16 cellular contexts compared by ENCODE assay signal in genomic region chr2:16405551-16405950, GRCh38.
DNase-seq lines count a peak whose midpoint lies in the region; TF ChIP-seq lines count a peak whose summit lies in the region.
"Had no signal": no experiment of that assay in that cellular context is flagged by ENCODE, and none has a peak within 500 bp of the region (broad histone marks: within the 10 kb centered on the region; RNA-seq: fewer than 3 reads in every experiment).

No MANE protein-coding gene starts in this region.

- H3K4me3 Mint-ChIP-seq in brain (no peak overlapping the region), nephron progenitor cell (no peak overlapping the region)
- H3K4me3 Mint-ChIP-seq: B cell; CD4-positive, CD25-positive, alpha-beta regulatory T cell; HFFc6; IgD-negative memory B cell had no signal

- H3K9me3 Mint-ChIP-seq in brain (peaks cover 0 to 8% (median 3%) of the 10 kb centered on the region in 5 experiments), nephron progenitor cell (no peaks in the 10 kb centered on the region)

- no peaks in the 10 kb centered on the region for H3K36me3 Mint-ChIP-seq in brain
- no peaks in the 10 kb centered on the region for H3K36me3 Mint-ChIP-seq in nephron progenitor cell (ENCODE audit: low read depth)
- H3K36me3 Mint-ChIP-seq: CD4-positive, CD25-positive, alpha-beta regulatory T cell; IgD-negative memory B cell had no signal

- TF ChIP-seq CTCF in Loucy (conservative IDR thresholded peaks at IDR 0.05; ENCODE audit: low read length) (no peak), brain (conservative IDR thresholded peaks at IDR 0.05) (no peak), nephron progenitor cell (IDR thresholded peaks at IDR 0.05) (no peak)

- H3K27ac Mint-ChIP-seq in brain (peak overlapping the region in 3 of 5 experiments; percentile 32 to 55 (median 40)), nephron progenitor cell (peak overlapping the region; percentile 53)
- H3K27ac Mint-ChIP-seq: B cell; CD4-positive, CD25-positive, alpha-beta regulatory T cell; HFFc6; IgD-negative memory B cell had no signal

- no peaks in the 10 kb centered on the region for H3F3A ChIP-seq in Loucy (ENCODE audit: low read depth)

- peaks cover 29% of the 10 kb centered on the region for H3K4me1 ChIP-seq in Loucy (ENCODE audit: insufficient read depth, low read length, poor library complexity, severe bottlenecking)

- H3K27me3 ChIP-seq in Loucy (ENCODE audit: insufficient read depth, low read length, poor library complexity, severe bottlenecking), result no peaks in the 10 kb centered on the region

- H3K4me1 Mint-ChIP-seq in brain (peaks cover 33% of the 10 kb centered on the region), nephron progenitor cell (peaks cover 82% of the 10 kb centered on the region)
- H3K4me1 Mint-ChIP-seq: B cell; CD4-positive, CD25-positive, alpha-beta regulatory T cell; IgD-negative memory B cell had no signal

- H3K9me3 ChIP-seq in Loucy (ENCODE audit: insufficient read depth, low read depth, low read length), result no peaks in the 10 kb centered on the region
- H3K9me3 ChIP-seq: Caco-2 had no signal

- peak overlapping the region; percentile 39 for H3K4me2 ChIP-seq in Loucy (ENCODE audit: low read depth, low read length, poor library complexity, severe bottlenecking)

- H3K9me2 ChIP-seq in Loucy (replicated peaks; ENCODE audit: low read depth, low read length), result no peaks in the 10 kb centered on the region

- no peaks in the 10 kb centered on the region for H3K79me2 ChIP-seq in Loucy (ENCODE audit: insufficient read depth, low read length)

- H4K20me1 ChIP-seq in Loucy (ENCODE audit: insufficient read depth, low read length, poor library complexity, severe bottlenecking), result no peaks in the 10 kb centered on the region

- no peak overlapping the region for H2AFZ ChIP-seq in Loucy (ENCODE audit: low read length)

- peak overlapping the region; percentile 44 for H3K9ac ChIP-seq in Loucy (ENCODE audit: low read depth, low read length, poor library complexity, severe bottlenecking)

- DNase-seq in nephron progenitor cell (no peak), NOMO-1 (lab: John Stamatoyannopoulos, UW; ENCODE audit: unreplicated experiment in 2 of 2) (no peak), DMS153 (lab: John Stamatoyannopoulos, UW) (no peak)
- no peak for DNase-seq in stimulated activated CD4-positive, alpha-beta T cell treated with anti-CD3 and anti-CD28 coated beads, Interleukin-4, amount 100 ng/mL, for 4 hours
- DNase-seq: C1 segment of cervical spinal cord; Caco-2; CD4-positive, CD25-positive, alpha-beta regulatory T cell; DMS79 treated with DMSO at 0.1 percent for 48 hours; GF-D8; GOT3; H7; HFFc6 had no signal

- H3K27me3 Mint-ChIP-seq in brain, result peaks cover 4% of the 10 kb centered on the region
- H3K27me3 Mint-ChIP-seq in nephron progenitor cell (ENCODE audit: low read depth, poor library complexity), result peaks cover 3% of the 10 kb centered on the region
- H3K27me3 Mint-ChIP-seq: B cell; CD4-positive, CD25-positive, alpha-beta regulatory T cell had no signal

- H3K4me3 ChIP-seq in Loucy (ENCODE audit: low read length, poor library complexity, severe bottlenecking), result no peak overlapping the region

- no peaks in the 10 kb centered on the region for H3K36me3 ChIP-seq in Loucy (ENCODE audit: insufficient read depth, low read length)
